ENCODE assay signal across 8 cellular contexts in genomic region chr1:25904942-25905679, GRCh38. TPM values are rescaled to one million over a fixed set of nuclear protein-coding genes. Genes with fewer than 3 reads are reported as not detected.
A peak's percentile ranks its signal among the peaks of the same experiment; 100 is the strongest.
DNase-seq lines count a peak whose midpoint lies in the region; ATAC-seq and TF ChIP-seq lines count a peak whose summit lies in the region.

No MANE protein-coding gene starts in this region.

- intact Hi-C loops in CD8-positive, alpha-beta T cell (cut with DNase I, micrococcal nuclease) = loop anchor here (1.0 to 5.0 kb wide), 8 partner anchors 10 to 527 kb away; partner anchors contain the start of genes AUNIP (in 1 of the 2), C1orf232 (in 1 of the 2), CEP85 (in 1 of the 2) and DHDDS (in 1 of the 2)

- peak overlapping the region; percentile 68 for H3K4me3 ChIP-seq in CD8-positive, alpha-beta T cell (ENCODE audit: low read depth, low read length)
- H3K4me3 ChIP-seq in HUES6 (ENCODE audit: low read depth, low read length) = peak overlapping the region; percentile 98
- peak overlapping the region; percentile 96 for H3K4me3 ChIP-seq in endocrine pancreas (ENCODE audit: control insufficient read depth, insufficient read depth, low read length)

- TF ChIP-seq CTCF in CD8-positive, alpha-beta T cell (IDR thresholded peaks at IDR 0.05) = peak; percentile 11

- H3K27me3 Mint-ChIP-seq in CD8-positive, alpha-beta T cell (ENCODE audit: low read depth) = no peaks in the 10 kb centered on the region

- H3K9me3 ChIP-seq in CD8-positive, alpha-beta T cell (ENCODE audit: low read length) = no peaks in the 10 kb centered on the region
- no peaks in the 10 kb centered on the region for H3K9me3 ChIP-seq in HUES6 (ENCODE audit: control insufficient read depth, insufficient read depth, low read depth, low read length)
- no peaks in the 10 kb centered on the region for H3K9me3 ChIP-seq in endocrine pancreas (ENCODE audit: control insufficient read depth, low read length)

- H3K4me1 Mint-ChIP-seq in CD8-positive, alpha-beta T cell (ENCODE audit: low read depth) = peaks cover 18% of the 10 kb centered on the region

- DNase-seq in CD8-positive, alpha-beta T cell = peak; percentile 78 to 94 (median 92)
- DNase-seq in NOMO-1 treated with dmso at 0.1 percent for 144 hours (lab: John Stamatoyannopoulos, UW; ENCODE audit: unreplicated experiment) (peak; percentile 78), mesenteric fat pad (ENCODE audit: low spot score) (peak; percentile 99)
- peak; percentile 60 for DNase-seq in activated CD8-positive, alpha-beta memory T cell treated with anti-CD3 and anti-CD28 coated beads, Interleukin-2, amount 50 U/mL, for 1 hour (ENCODE audit: extremely low read depth)
- peak; percentile 87 for DNase-seq in stimulated activated CD8-positive, alpha-beta memory T cell treated with anti-CD3 and anti-CD28 coated beads, Interleukin-15, amount 100 ng/mL, for 1 hour (ENCODE audit: low read depth)

- peak overlapping the region; percentile 92 for H3K9ac ChIP-seq in HUES6 (ENCODE audit: low read length)
- peak overlapping the region; percentile 47 for H3K9ac ChIP-seq in endocrine pancreas (ENCODE audit: control insufficient read depth, insufficient read depth, low read length)

- peak overlapping the region; percentile 95 for H3K27ac Mint-ChIP-seq in CD8-positive, alpha-beta T cell

- peak overlapping the region; percentile 70 for H3K27ac ChIP-seq in CD8-positive, alpha-beta T cell (ENCODE audit: low read depth, low read length)
- peak overlapping the region; percentile 98 for H3K27ac ChIP-seq in HUES6 (ENCODE audit: low read depth, low read length)

- CTCF ChIA-PET in CD8-positive, alpha-beta T cell (lab: Charles Lee) = interaction anchor here (1.0 to 16.8 kb wide), 7 partner anchors 9 to 131 kb away, joined by 3 to 442 read pairs (median 4); partner anchors contain the start of gene PAFAH2

- ATAC-seq in CD8-positive, alpha-beta T cell = peak; percentile 75
- peak; percentile 68 for ATAC-seq in GM21390 (IDR thresholded peaks at IDR 0.05; ENCODE audit: unreplicated experiment)

- peaks cover 27% of the 10 kb centered on the region for H3K36me3 Mint-ChIP-seq in CD8-positive, alpha-beta T cell

- H3K27me3 ChIP-seq in CD8-positive, alpha-beta T cell (ENCODE audit: insufficient read depth, low read length) = no peaks in the 10 kb centered on the region
- no peaks in the 10 kb centered on the region for H3K27me3 ChIP-seq in HUES6 (ENCODE audit: control insufficient read depth, insufficient read depth, low read length)
- no peaks in the 10 kb centered on the region for H3K27me3 ChIP-seq in endocrine pancreas (ENCODE audit: control insufficient read depth, insufficient read depth, low read length)

- POLR2A ChIA-PET in CD8-positive, alpha-beta T cell (lab: Charles Lee) = interaction anchor here (1.1 to 3.4 kb wide), 8 partner anchors 10 to 93 kb away, joined by 4 to 24 read pairs (median 7); partner anchors contain the start of genes MTFR1L, PAFAH2 and PAQR7

- H3K9me3 Mint-ChIP-seq in CD8-positive, alpha-beta T cell = no peaks in the 10 kb centered on the region

- no peaks in the 10 kb centered on the region for H3K36me3 ChIP-seq in CD8-positive, alpha-beta T cell (ENCODE audit: insufficient read depth, low read length)
- H3K36me3 ChIP-seq in HUES6 (ENCODE audit: control insufficient read depth, insufficient read depth, low read length) = peaks cover 47% of the 10 kb centered on the region
- H3K36me3 ChIP-seq in endocrine pancreas (ENCODE audit: control insufficient read depth, insufficient read depth, low read length) = no peaks in the 10 kb centered on the region

- H3K4me3 Mint-ChIP-seq in CD8-positive, alpha-beta T cell = peak overlapping the region; percentile 95

- H3K4me1 ChIP-seq in CD8-positive, alpha-beta T cell (ENCODE audit: insufficient read depth, low read length) = peaks cover 8% of the 10 kb centered on the region
- H3K4me1 ChIP-seq in HUES6 (ENCODE audit: control insufficient read depth, insufficient read depth, low read length) (peaks cover 12% of the 10 kb centered on the region), endocrine pancreas (ENCODE audit: control insufficient read depth, insufficient read depth, low read length) (peaks cover 12% of the 10 kb centered on the region)

RNA-seq across cellular contexts. Expression of gene STMN1, which starts 1.1 kb away (rescaled TPM):
- total RNA-seq in CD8-positive, alpha-beta T cell = 10 to 100 TPM; 18.5 to 19.6 TPM
- 39.3 TPM for total RNA-seq in mesenteric fat pad

RNA-seq across cellular contexts. Expression of gene PAQR7, which starts 29.6 kb away (rescaled TPM):
- total RNA-seq in CD8-positive, alpha-beta T cell = 1 to 10 TPM; 2.1 to 2.3 TPM
- 7.2 TPM for total RNA-seq in mesenteric fat pad

RNA-seq across cellular contexts. Expression of gene AUNIP, which starts 45.9 kb away (rescaled TPM):
- under 1 TPM in 1 of 2 experiments, not detected in 1; 0.30 TPM for total RNA-seq in CD8-positive, alpha-beta T cell
- not detected for total RNA-seq in mesenteric fat pad

Comparison
In these comparisons a context has a peak if more than half of its experiments do, and no peak if none do; other contexts are left out.
1. Peak in every context shown above with its lines: DNase-seq, ATAC-seq, H3K4me3 ChIP-seq and H3K27ac ChIP-seq.